15 cellular contexts compared by ENCODE assay signal in the genomic region with DNA sequence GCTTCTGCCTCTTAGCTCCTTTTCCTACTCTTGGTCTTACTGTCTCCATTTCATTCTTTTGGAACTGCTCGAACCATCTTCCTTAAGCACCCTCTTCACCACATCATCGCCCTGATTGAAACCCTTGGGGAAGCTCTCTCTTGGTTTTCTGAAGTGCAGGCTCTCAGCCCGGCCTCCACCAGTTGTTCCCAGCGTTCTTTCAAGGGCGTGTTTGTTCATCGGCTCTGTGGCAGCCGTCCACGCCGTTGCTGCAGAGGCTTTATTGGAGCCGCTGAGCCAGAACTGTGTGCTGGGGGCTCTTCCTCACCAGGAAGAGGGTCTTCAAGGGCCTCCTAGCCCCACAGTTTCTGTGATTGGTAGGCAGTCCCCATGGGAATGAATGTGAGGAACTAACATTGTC.
DNase-seq lines count a peak whose midpoint lies in the region; ATAC-seq and TF ChIP-seq lines count a peak whose summit lies in the region.
"Had no signal": no experiment of that assay in that cellular context is flagged by ENCODE, and none has a peak within 500 bp of the region (broad histone marks: within the 10 kb centered on the region; RNA-seq: fewer than 3 reads in every experiment).

No MANE protein-coding gene starts in this region.

- no peaks in the 10 kb centered on the region for H4K20me1 ChIP-seq in osteoblast (ENCODE audit: insufficient read depth, low read length)

- intact Hi-C loops in Right ventricle myocardium inferior (cut with DNase I) = no loop called here
- intact Hi-C loops in cardiac septum (cut with DNase I) = no loop called here

- peak overlapping the region; percentile 20 for H3K27ac Mint-ChIP-seq in stimulated activated naive B cell treated with anti-CD40 and anti-IgM and Interleukin-4, amounts not matched to agents 10 μg/mL and 1 μg/mL and 100 μg/mL, for 72 hours
- H3K27ac Mint-ChIP-seq: CD4-positive, CD25-positive, alpha-beta regulatory T cell had no signal

- no peaks in the 10 kb centered on the region for H3K27me3 ChIP-seq in osteoblast (ENCODE audit: insufficient read depth, low read length)
- H3K27me3 ChIP-seq: BLaER1 treated with 17β-estradiol and CSF1 and Interleukin-3, amounts not matched to agents 10 nM and 100 nM had no signal

- H3K36me3 Mint-ChIP-seq in stimulated activated naive B cell treated with anti-CD40 and anti-IgM and Interleukin-4, amounts not matched to agents 10 μg/mL and 1 μg/mL and 100 μg/mL, for 72 hours = peaks cover 53 to 67% of the 10 kb centered on the region in 2 donors

- H3K9me3 Mint-ChIP-seq in stimulated activated naive B cell treated with anti-CD40 and anti-IgM and Interleukin-4, amounts not matched to agents 10 μg/mL and 1 μg/mL and 100 μg/mL, for 72 hours = no peaks in the 10 kb centered on the region
- H3K9me3 Mint-ChIP-seq: CD4-positive, CD25-positive, alpha-beta regulatory T cell; H9 had no signal

- no peaks in the 10 kb centered on the region for H3K27me3 Mint-ChIP-seq in stimulated activated naive B cell treated with anti-CD40 and anti-IgM and Interleukin-4, amounts not matched to agents 10 μg/mL and 1 μg/mL and 100 μg/mL, for 72 hours
- H3K27me3 Mint-ChIP-seq: CD4-positive, CD25-positive, alpha-beta regulatory T cell had no signal

- peaks cover 13% of the 10 kb centered on the region for H3K36me3 ChIP-seq in osteoblast (ENCODE audit: insufficient read depth, low read length)

- H2AFZ ChIP-seq in osteoblast (ENCODE audit: low read length) = no peak overlapping the region

- no peak overlapping the region for H3K4me3 Mint-ChIP-seq in stimulated activated naive B cell treated with anti-CD40 and anti-IgM and Interleukin-4, amounts not matched to agents 10 μg/mL and 1 μg/mL and 100 μg/mL, for 72 hours
- H3K4me3 Mint-ChIP-seq: CD4-positive, CD25-positive, alpha-beta regulatory T cell; H9 had no signal

- no peaks in the 10 kb centered on the region for H3K79me2 ChIP-seq in osteoblast (ENCODE audit: insufficient read depth, low read length)

- H3K4me2 ChIP-seq in osteoblast (ENCODE audit: insufficient read depth, low read length) = no peak overlapping the region
- H3K4me2 ChIP-seq: BLaER1 treated with 17β-estradiol and CSF1 and Interleukin-3, amounts not matched to agents 10 nM and 100 nM had no signal

- peak; percentile 1 for DNase-seq in Right ventricle myocardium inferior (ENCODE audit: missing footprints)
- DNase-seq in cardiac septum (ENCODE audit: low spot score) = no peak
- DNase-seq in osteoblast (ENCODE audit: insufficient read length, low spot score, missing footprints) = peak; percentile 47
- DNase-seq in stimulated activated naive B cell treated with anti-CD40 and anti-IgM and Interleukin-4, amounts not matched to agents 10 μg/mL and 1 μg/mL and 100 μg/mL, for 72 hours = no peak
- no peak for DNase-seq in NCI-H1930 (lab: John Stamatoyannopoulos, UW)
- DNase-seq: 8988T; CD4-positive, CD25-positive, alpha-beta regulatory T cell; DMS 273 treated with DMSO at 0.1 percent for 48 hours; EL; GOT3; H9 had no signal

- no peaks in the 10 kb centered on the region for H3K9me3 ChIP-seq in osteoblast (ENCODE audit: low read depth, low read length)

- no peaks in the 10 kb centered on the region for H3K4me1 ChIP-seq in osteoblast (ENCODE audit: insufficient read depth, low read length)

- H3K4me1 Mint-ChIP-seq in stimulated activated naive B cell treated with anti-CD40 and anti-IgM and Interleukin-4, amounts not matched to agents 10 μg/mL and 1 μg/mL and 100 μg/mL, for 72 hours = peaks cover 15 to 25% of the 10 kb centered on the region in 2 donors

- ATAC-seq in Right ventricle myocardium inferior = no peak
- no peak for ATAC-seq in stimulated activated naive B cell treated with anti-CD40 and anti-IgM and Interleukin-4, amounts not matched to agents 10 μg/mL and 1 μg/mL and 100 μg/mL, for 72 hours (replicated peaks)
- ATAC-seq in HG03469 (IDR thresholded peaks at IDR 0.05; ENCODE audit: unreplicated experiment) = no peak
- no peak for ATAC-seq in GM18517 (IDR thresholded peaks at IDR 0.05; ENCODE audit: unreplicated experiment)
- ATAC-seq: K562 had no signal

- no peak overlapping the region for H3K27ac ChIP-seq in osteoblast (ENCODE audit: low read depth, low read length)
- H3K27ac ChIP-seq: BLaER1 treated with 17β-estradiol and CSF1 and Interleukin-3, amounts not matched to agents 10 nM and 100 nM had no signal

- TF ChIP-seq CTCF in osteoblast (IDR thresholded peaks at IDR 0.05; ENCODE audit: extremely low read depth, low read depth, low read length) = no peak

- no peak overlapping the region for H3K4me3 ChIP-seq in osteoblast (ENCODE audit: insufficient read depth, low read length)
- H3K4me3 ChIP-seq: BLaER1 treated with 17β-estradiol and CSF1 and Interleukin-3, amounts not matched to agents 10 nM and 100 nM; K562 had no signal

Comparison
In these comparisons a context has a peak if more than half of its experiments do, and no peak if none do; other contexts are left out.
1. DNase-seq: peak in Right ventricle myocardium inferior (single experiment) and osteoblast (single experiment); none in cardiac septum (single experiment), stimulated activated naive B cell treated with anti-CD40 and anti-IgM and Interleukin-4, amounts not matched to agents 10 μg/mL and 1 μg/mL and 100 μg/mL, for 72 hours (single experiment) and NCI-H1930 (0 of 2).